8 cellular contexts compared by ENCODE assay signal in the genomic region with DNA sequence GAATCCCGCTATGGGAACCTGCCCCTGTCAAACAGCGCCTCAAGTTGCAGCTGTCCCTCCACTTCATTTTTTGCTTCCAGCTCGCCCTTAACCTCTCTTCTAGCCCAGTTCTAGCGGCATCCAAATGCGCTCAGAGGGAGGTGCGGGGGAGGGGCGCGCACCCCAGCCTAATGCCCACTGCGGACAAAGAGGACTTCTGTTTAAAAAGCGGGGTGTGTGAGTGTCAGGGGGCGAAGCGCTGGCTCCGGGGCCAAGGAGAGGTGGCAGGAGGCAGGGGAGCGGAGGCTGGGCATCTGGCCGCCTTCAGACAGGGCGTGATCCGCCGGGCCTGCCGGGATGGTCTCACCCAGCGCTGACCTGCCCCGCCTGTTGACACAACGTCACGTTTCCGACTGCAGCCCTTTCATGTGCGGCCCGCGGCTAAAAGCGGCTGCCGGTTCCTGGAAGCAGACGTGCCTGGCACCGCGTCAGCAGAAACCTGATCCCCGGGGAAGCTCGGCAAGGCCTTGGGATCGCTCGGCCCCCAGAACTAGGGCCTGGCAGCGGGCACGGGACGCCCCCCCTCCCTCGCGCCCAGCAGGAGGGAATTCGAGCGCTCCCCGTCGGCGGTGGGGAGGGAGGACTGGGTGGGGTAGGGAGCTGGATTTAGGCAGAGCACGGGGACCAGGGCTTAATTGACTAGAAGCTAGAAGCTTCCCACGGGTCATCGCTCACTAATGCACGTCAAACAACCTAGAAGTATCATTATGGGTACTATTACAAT. TPM values are rescaled to one million over a fixed set of nuclear protein-coding genes. Genes with fewer than 3 reads are reported as not detected.
A peak's percentile ranks its signal among the peaks of the same experiment; 100 is the strongest.
DNase-seq lines count a peak whose midpoint lies in the region; ATAC-seq and TF ChIP-seq lines count a peak whose summit lies in the region.

No MANE protein-coding gene starts in this region.

- peaks cover 41% of the 10 kb centered on the region for H3K4me1 Mint-ChIP-seq in CD8-positive, alpha-beta T cell (ENCODE audit: low read depth)

- no peaks in the 10 kb centered on the region for H3K27me3 Mint-ChIP-seq in CD8-positive, alpha-beta T cell (ENCODE audit: low read depth)

- no peak for TF ChIP-seq CTCF in CD8-positive, alpha-beta T cell (IDR thresholded peaks at IDR 0.05)
- no peak for TF ChIP-seq CTCF in epithelial cell of esophagus (IDR thresholded peaks at IDR 0.05; ENCODE audit: insufficient read depth, low read depth, low read length, missing control alignments)
- TF ChIP-seq CTCF in mucosa of descending colon (IDR thresholded peaks at IDR 0.05), result no peak

- H3K27ac Mint-ChIP-seq in CD8-positive, alpha-beta T cell, result peak overlapping the region; percentile 88

- H3K4me3 Mint-ChIP-seq in CD8-positive, alpha-beta T cell, result peak overlapping the region; percentile 83

- peak; percentile 56 to 76 (median 66) for DNase-seq in CD8-positive, alpha-beta T cell
- DNase-seq in NOMO-1 treated with DMSO at 0.1 percent for 48 hours (lab: John Stamatoyannopoulos, UW; ENCODE audit: unreplicated experiment) (peak; percentile 70), activated T-cell treated with anti-CD3 and anti-CD28 coated beads for 4 hours (peak; percentile 32), epithelial cell of esophagus (ENCODE audit: low read depth) (peak; percentile 99), mucosa of descending colon (peak; percentile 97 to 98 (median 97))
- peak; percentile 51 for DNase-seq in stimulated activated CD8-positive, alpha-beta memory T cell treated with anti-CD3 and anti-CD28 coated beads, Interleukin-4, amount 100 ng/mL, for 24 hours (ENCODE audit: low read depth)

- H3K4me1 ChIP-seq in CD8-positive, alpha-beta T cell (ENCODE audit: insufficient read depth, low read length), result peaks cover 45% of the 10 kb centered on the region
- H3K4me1 ChIP-seq in mucosa of descending colon (ENCODE audit: low read depth), result peaks cover 30% of the 10 kb centered on the region

- H3K9me3 ChIP-seq in CD8-positive, alpha-beta T cell (ENCODE audit: low read length), result no peaks in the 10 kb centered on the region
- H3K9me3 ChIP-seq in mucosa of descending colon, result no peaks in the 10 kb centered on the region

- H3K27me3 ChIP-seq in CD8-positive, alpha-beta T cell (ENCODE audit: insufficient read depth, low read length), result no peaks in the 10 kb centered on the region

- H3K27ac ChIP-seq in CD8-positive, alpha-beta T cell (ENCODE audit: low read depth, low read length), result peak overlapping the region; percentile 19

- POLR2A ChIA-PET in CD8-positive, alpha-beta T cell (lab: Charles Lee), result interaction anchor here (1.1 to 2.0 kb wide), 3 partner anchors 9 to 165 kb away, joined by 3 to 6 read pairs (median 3); no protein-coding TSS in a partner anchor

- peaks cover 7% of the 10 kb centered on the region for H3K36me3 ChIP-seq in CD8-positive, alpha-beta T cell (ENCODE audit: insufficient read depth, low read length)
- H3K36me3 ChIP-seq in mucosa of descending colon (ENCODE audit: low read depth), result no peaks in the 10 kb centered on the region

- ATAC-seq in CD8-positive, alpha-beta T cell, result peak; percentile 35
- peak; percentile 43 for ATAC-seq in GM19397 (IDR thresholded peaks at IDR 0.05; ENCODE audit: unreplicated experiment)
- ATAC-seq in HG03520 (IDR thresholded peaks at IDR 0.05; ENCODE audit: unreplicated experiment), result peak; percentile 59
- ATAC-seq in mucosa of descending colon, result peak; percentile 88

- peak overlapping the region; percentile 52 for H3K4me3 ChIP-seq in CD8-positive, alpha-beta T cell (ENCODE audit: low read depth, low read length)
- H3K4me3 ChIP-seq in epithelial cell of esophagus (ENCODE audit: low read length), result peak overlapping the region; percentile 14
- H3K4me3 ChIP-seq in mucosa of descending colon, result no peak overlapping the region

- CTCF ChIA-PET in CD8-positive, alpha-beta T cell (lab: Charles Lee), result interaction anchor here (0.7 to 4.3 kb wide), 8 partner anchors 8 to 275 kb away, joined by 3 to 31 read pairs (median 4); no protein-coding TSS in a partner anchor

- intact Hi-C loops in CD8-positive, alpha-beta T cell (cut with DNase I, micrococcal nuclease), result loop anchor here in 1 of 2 experiments (1.0 to 10.0 kb wide), 2 partner anchors 9 to 682 kb away; partner anchors contain the start of gene SETMAR
- intact Hi-C loops in mucosa of descending colon (cut with DNase I, micrococcal nuclease), result no loop called here

- H3K9me3 Mint-ChIP-seq in CD8-positive, alpha-beta T cell, result no peaks in the 10 kb centered on the region

- peaks cover 21% of the 10 kb centered on the region for H3K36me3 Mint-ChIP-seq in CD8-positive, alpha-beta T cell

RNA-seq across cellular contexts. Expression of gene BHLHE40, which starts 7.6 kb away (rescaled TPM):
- total RNA-seq in CD8-positive, alpha-beta T cell, result 100 to 1,000 TPM; 246 to 253 TPM
- total RNA-seq in mucosa of descending colon, result 10 to 100 TPM; 40.2 to 45.5 (median 42.9) TPM

Comparison
In these comparisons a context has a peak if more than half of its experiments do, and no peak if none do; other contexts are left out.
1. ATAC-seq: peak in every context shown above with its lines; median percentile 88 in mucosa of descending colon; 59 in HG03520; 43 in GM19397; 35 in CD8-positive, alpha-beta T cell.
2. DNase-seq: peak in every context shown above with its lines; median percentile 99 in epithelial cell of esophagus; 97 in mucosa of descending colon; 70 in NOMO-1 treated with DMSO at 0.1 percent for 48 hours; 66 in CD8-positive, alpha-beta T cell; 51 in stimulated activated CD8-positive, alpha-beta memory T cell treated with anti-CD3 and anti-CD28 coated beads, Interleukin-4, amount 100 ng/mL, for 24 hours; 32 in activated T-cell treated with anti-CD3 and anti-CD28 coated beads for 4 hours.
3. RNA of gene BHLHE40, which starts 7.6 kb away (total RNA-seq): 246 to 253 TPM in CD8-positive, alpha-beta T cell; 40.2 to 45.5 TPM in mucosa of descending colon; every median in the first group is over 4 times any median in the second.